In genomic region chr14:75051556-75051899, GRCh38 we compare ENCODE assay signal across 8 cellular contexts. TPM values are rescaled to one million over a fixed set of nuclear protein-coding genes. Genes with fewer than 3 reads are reported as not detected.
DNase-seq lines count a peak whose midpoint lies in the region; ATAC-seq and TF ChIP-seq lines count a peak whose summit lies in the region.

No MANE protein-coding gene starts in this region.

- TF ChIP-seq RAD21 in liver (IDR thresholded peaks at IDR 0.05), result no peak

- H3K9me3 ChIP-seq in adipocyte (ENCODE audit: control insufficient read depth, low read length) (no peaks in the 10 kb centered on the region), liver (ENCODE audit: control insufficient read depth in 4 of 4, low read length in 3 of 4) (no peaks in the 10 kb centered on the region), tibial nerve (no peaks in the 10 kb centered on the region)

- H3K4me1 ChIP-seq in adipocyte (ENCODE audit: control insufficient read depth, insufficient read depth, low read length) (peaks cover 58% of the 10 kb centered on the region), liver (ENCODE audit: control insufficient read depth in 4 of 4, insufficient read depth in 4 of 4, low read length in 3 of 4) (peaks cover 0 to 7% (median 5%) of the 10 kb centered on the region in 4 donors), tibial nerve (peaks cover 0 to 43% (median 23%) of the 10 kb centered on the region in 4 donors)

- no peak for TF ChIP-seq CTCF in liver (IDR thresholded peaks at IDR 0.05; ENCODE audit: low read depth, low read length, missing input control)
- TF ChIP-seq CTCF in tibial nerve (IDR thresholded peaks at IDR 0.05), result no peak

- H3K27me3 ChIP-seq in adipocyte (replicated peaks; ENCODE audit: control insufficient read depth, insufficient read depth, low read length), result no peaks in the 10 kb centered on the region
- no peaks in the 10 kb centered on the region for H3K27me3 ChIP-seq in liver (ENCODE audit: control insufficient read depth in 4 of 4, insufficient read depth in 4 of 4, low read length in 3 of 4)
- H3K27me3 ChIP-seq in tibial nerve, result no peaks in the 10 kb centered on the region

- H3K9me3 Mint-ChIP-seq in activated T-cell treated with anti-CD3 and anti-CD28 coated beads, Interleukin-2, amount 50 U/mL, for 4 hours, result no peaks in the 10 kb centered on the region

- H3K36me3 Mint-ChIP-seq in activated T-cell treated with anti-CD3 and anti-CD28 coated beads, Interleukin-2, amount 50 U/mL, for 4 hours (ENCODE audit: insufficient read depth), result peaks cover 20% of the 10 kb centered on the region

- no peak for DNase-seq in activated T-cell treated with anti-CD3 and anti-CD28 coated beads, Interleukin-2, amount 50 U/mL, for 4 hours
- DNase-seq in activated T-cell treated with anti-CD3 and anti-CD28 coated beads for 4 hours, result no peak
- DNase-seq in adipocyte (ENCODE audit: low read depth), result no peak
- no peak for DNase-seq in tibial nerve (ENCODE audit: low spot score in 2 of 2)
- DNase-seq in nucleus accumbens (lab: John Stamatoyannopoulos, UW), result no peak
- DNase-seq in NCI-H748 treated with DMSO at 0.1 percent for 48 hours (lab: John Stamatoyannopoulos, UW), result no peak

- ATAC-seq in activated T-cell treated with anti-CD3 and anti-CD28 coated beads, Interleukin-2, amount 50 U/mL, for 4 hours, result no peak
- ATAC-seq in GM19395 (IDR thresholded peaks at IDR 0.05; ENCODE audit: unreplicated experiment), result no peak

- H3K4me3 ChIP-seq in adipocyte (ENCODE audit: low read length) (peak overlapping the region; percentile 79), liver (ENCODE audit: low read depth in 1 of 3, low read length in 3 of 3) (peak overlapping the region; percentile 61 to 84 (median 74)), tibial nerve (peak overlapping the region; percentile 62 to 86 (median 70))

- 20% methylated on average over 5 of the region's 5 CpGs for WGBS in liver
- 21 to 26% methylated on average over 5 of the region's 5 CpGs for WGBS in tibial nerve, 2 donors

- TF ChIP-seq POLR2A in tibial nerve (IDR thresholded peaks at IDR 0.05), result no peak

- TF ChIP-seq EP300 in tibial nerve (IDR thresholded peaks at IDR 0.05), result no peak

- H3K27ac ChIP-seq in liver (ENCODE audit: low read depth in 1 of 2, low read length in 2 of 2) (peak overlapping the region; percentile 94 to 96), tibial nerve (peak overlapping the region; percentile 89 to 96 (median 92))

- peak overlapping the region; percentile 91 for H3K4me3 Mint-ChIP-seq in activated T-cell treated with anti-CD3 and anti-CD28 coated beads, Interleukin-2, amount 50 U/mL, for 4 hours

- H3K9ac ChIP-seq in adipocyte (ENCODE audit: low read length), result peak overlapping the region; percentile 81
- H3K9ac ChIP-seq in liver (ENCODE audit: low read depth in 1 of 2, low read length in 2 of 2), result peak overlapping the region; percentile 90 to 92

- H3K36me3 ChIP-seq in adipocyte (ENCODE audit: control insufficient read depth, insufficient read depth, low read length, severe bottlenecking), result no peaks in the 10 kb centered on the region
- no peaks in the 10 kb centered on the region for H3K36me3 ChIP-seq in liver (ENCODE audit: control insufficient read depth in 4 of 4, insufficient read depth in 3 of 4, low read depth in 1 of 4, low read length in 3 of 4)
- no peaks in the 10 kb centered on the region for H3K36me3 ChIP-seq in tibial nerve

- peaks cover 35% of the 10 kb centered on the region for H3K4me1 Mint-ChIP-seq in activated T-cell treated with anti-CD3 and anti-CD28 coated beads, Interleukin-2, amount 50 U/mL, for 4 hours (ENCODE audit: low read depth)

- H3K27me3 Mint-ChIP-seq in activated T-cell treated with anti-CD3 and anti-CD28 coated beads, Interleukin-2, amount 50 U/mL, for 4 hours (ENCODE audit: low read depth), result no peaks in the 10 kb centered on the region

TF ChIP-seq in liver, 16 proteins besides CTCF, POLR2A, EP300 and RAD21:
- TF ChIP-seq EGR1 (IDR thresholded peaks at IDR 0.05; ENCODE audit: low read depth in 2 of 2) (no peak), REST (IDR thresholded peaks at IDR 0.05) (peak; percentile 2), HNF4A (conservative IDR thresholded peaks at IDR 0.05) (peak in 1 of 2 donors; percentile 1), FOXA1 (IDR thresholded peaks at IDR 0.05) (no peak), ZBTB33 (IDR thresholded peaks at IDR 0.05) (no peak), NR2F2 (IDR thresholded peaks at IDR 0.05) (no peak), ATF3 (IDR thresholded peaks at IDR 0.05) (no peak), JUND (IDR thresholded peaks at IDR 0.05) (no peak), SP1 (IDR thresholded peaks at IDR 0.05) (no peak), RXRA (IDR thresholded peaks at IDR 0.05) (peak in 1 of 2 donors; percentile 83), MAX (IDR thresholded peaks at IDR 0.05) (no peak), GABPA (IDR thresholded peaks at IDR 0.05 in 1 of 2, conservative IDR thresholded peaks at IDR 0.05 in 1 of 2) (no peak)
TF ChIP-seq in liver: peak in this region for 3.

RNA-seq across cellular contexts. Expression of gene MLH3, which starts 0.3 kb away (rescaled TPM):
- 10 to 100 TPM; 11.0 to 14.7 (median 11.7) TPM for total RNA-seq in activated T-cell treated with anti-CD3 and anti-CD28 coated beads, Interleukin-2, amount 50 U/mL, for 4 hours
- total RNA-seq in liver (10 to 100 TPM in 1 of 2 donors, 1 to 10 TPM in 1; 7.4 to 29.7 TPM), tibial nerve (10 to 100 TPM; 26.4 to 48.1 (median 36.0) TPM)
- polyA plus RNA-seq in liver, result 10 to 100 TPM in 1 of 2 donors, 1 to 10 TPM in 1; 5.8 to 12.4 TPM

RNA-seq across cellular contexts. Expression of gene ACYP1, which starts 12.3 kb away (rescaled TPM):
- 10 to 100 TPM; 16.0 to 17.3 (median 16.8) TPM for total RNA-seq in activated T-cell treated with anti-CD3 and anti-CD28 coated beads, Interleukin-2, amount 50 U/mL, for 4 hours
- total RNA-seq in liver, result 1 to 10 TPM; 4.9 to 7.5 TPM
- 1 to 10 TPM; 2.1 to 3.1 TPM for polyA plus RNA-seq in liver
- 10 to 100 TPM in 2 of 4 donors, 1 to 10 TPM in 2; 4.2 to 24.3 (median 9.9) TPM for total RNA-seq in tibial nerve

RNA-seq across cellular contexts. Expression of gene ZC2HC1C, which starts 17.9 kb away (rescaled TPM):
- total RNA-seq in activated T-cell treated with anti-CD3 and anti-CD28 coated beads, Interleukin-2, amount 50 U/mL, for 4 hours, result under 1 TPM; 0.45 to 0.84 (median 0.78) TPM
- total RNA-seq in liver (1 to 10 TPM in 1 of 2 donors, under 1 TPM in 1; 0.56 to 5.9 TPM), tibial nerve (1 to 10 TPM in 3 of 4 donors, under 1 TPM in 1; 0.78 to 3.1 (median 1.2) TPM)
- 1 to 10 TPM; 3.4 to 3.6 TPM for polyA plus RNA-seq in liver

RNA-seq across cellular contexts. Expression of gene EIF2B2, which starts 48.8 kb away (rescaled TPM):
- total RNA-seq in activated T-cell treated with anti-CD3 and anti-CD28 coated beads, Interleukin-2, amount 50 U/mL, for 4 hours, result 10 to 100 TPM; 61.2 to 69.4 (median 66.0) TPM
- 10 to 100 TPM; 16.2 to 22.0 TPM for total RNA-seq in liver
- 10 to 100 TPM; 18.5 to 23.6 TPM for polyA plus RNA-seq in liver
- total RNA-seq in tibial nerve, result 10 to 100 TPM; 26.1 to 44.9 (median 36.1) TPM
